24 cellular contexts compared by ENCODE assay signal in the genomic region with DNA sequence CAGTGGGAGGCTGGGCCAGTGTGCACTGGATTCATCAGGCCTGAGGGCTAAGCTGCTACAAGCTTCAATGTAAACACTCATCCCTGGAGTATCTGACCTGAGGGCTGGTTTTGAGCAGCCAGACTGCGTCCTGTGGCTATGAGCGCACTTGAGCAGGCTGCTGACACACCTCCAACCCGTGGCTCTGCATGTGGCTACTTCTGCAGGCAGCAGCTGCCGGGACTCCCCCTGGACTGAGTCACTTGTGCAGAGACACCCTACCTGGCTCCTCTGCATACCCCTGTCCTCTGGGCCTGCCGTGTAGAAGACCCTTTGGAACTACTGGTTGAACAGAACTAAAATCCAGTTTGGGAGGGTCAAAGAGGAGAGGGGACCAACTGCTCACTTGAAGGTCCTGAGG.
DNase-seq lines count a peak whose midpoint lies in the region; ATAC-seq, FAIRE-seq and TF ChIP-seq lines count a peak whose summit lies in the region.
"Had no signal": no experiment of that assay in that cellular context is flagged by ENCODE, and none has a peak within 500 bp of the region (broad histone marks: within the 10 kb centered on the region; RNA-seq: fewer than 3 reads in every experiment).

No MANE protein-coding gene starts in this region.

- CTCF ChIA-PET in HepG2 (lab: Yijun Ruan, JAX; ENCODE audit: low intra/inter-chr PET ratio, low total read pairs), result no interaction called here

- in situ Hi-C loops in HepG2 (cut with HindIII; ENCODE audit: extremely low pct_ligation_motif_present, low pct_unique_long_range_greater_than_20kb), result no loop called here

- H3K27me3 Mint-ChIP-seq in activated T-helper 17 cell treated with anti-CD3 and anti-CD28 coated beads, Interleukin-2, amount 50 U/mL, for 72 hours, result peaks cover 3% of the 10 kb centered on the region
- H3K27me3 Mint-ChIP-seq: activated CD4-positive, alpha-beta T cell treated with anti-CD3 and anti-CD28 coated beads, Interleukin-2, amount 10 ng/mL, durations not matched to agents 24 days and 14 days; progenitor cell of endocrine pancreas had no signal

- no peak for FAIRE-seq in HepG2 (lab: Jason Lieb, UNC)

- TF ChIP-seq POLR2A in HepG2 (IDR thresholded peaks at IDR 0.05; ENCODE audit: insufficient read depth in 1 of 2, low read depth in 2 of 2, low read length in 2 of 2), result no peak
- TF ChIP-seq POLR2A in right lobe of liver (IDR thresholded peaks at IDR 0.05), result no peak
- no peak for TF ChIP-seq POLR2A in uterus (IDR thresholded peaks at IDR 0.05)

- H3K36me3 Mint-ChIP-seq in activated T-helper 17 cell treated with anti-CD3 and anti-CD28 coated beads, Interleukin-2, amount 50 U/mL, for 72 hours (ENCODE audit: low read depth), result no peaks in the 10 kb centered on the region
- H3K36me3 Mint-ChIP-seq: memory B cell had no signal

- no peak overlapping the region for H3K4me3 ChIP-seq in HepG2 (replicated peaks in 1 of 3; ENCODE audit: insufficient read depth in 1 of 3, low read depth in 2 of 3, low read length in 3 of 3)
- H3K4me3 ChIP-seq in right lobe of liver, result no peak overlapping the region
- no peak overlapping the region for H3K4me3 ChIP-seq in uterus
- H3K4me3 ChIP-seq: ascending aorta, SK-N-MC, suprapubic skin had no signal

- DNase-seq in HepG2 (ENCODE audit: low spot score), result no peak
- no peak for DNase-seq in right lobe of liver
- peak; percentile 55 for DNase-seq in kidney tubule cell (ENCODE audit: low spot score)
- no peak for DNase-seq in uterus
- DNase-seq in COLO829 (ENCODE audit: low spot score), result no peak
- DNase-seq: ACHN; activated CD4-positive, alpha-beta T cell treated with anti-CD3 and anti-CD28 coated beads, Interleukin-2, amount 10 ng/mL, durations not matched to agents 24 days and 14 days; activated naive CD4-positive, alpha-beta T cell treated with anti-CD3 and anti-CD28 coated beads, Interleukin-2, amount 50 U/mL, for 16 hours; central memory CD4-positive, alpha-beta T cell; COR-L47; dermis blood vessel endothelial cell; DND-41; MM.1S; NCI-H1417; NCI-H524 treated with DMSO at 0.1 percent for 48 hours had no signal

- no peak overlapping the region for H3K4me2 ChIP-seq in HepG2 (ENCODE audit: low read depth, low read length)

- no peak overlapping the region for H3K9ac ChIP-seq in HepG2 (ENCODE audit: insufficient read depth, low read depth, low read length)

- H3K4me1 Mint-ChIP-seq in activated T-helper 17 cell treated with anti-CD3 and anti-CD28 coated beads, Interleukin-2, amount 50 U/mL, for 72 hours, result no peaks in the 10 kb centered on the region
- H3K4me1 Mint-ChIP-seq: activated CD4-positive, alpha-beta T cell treated with anti-CD3 and anti-CD28 coated beads, Interleukin-2, amount 10 ng/mL, durations not matched to agents 24 days and 14 days; memory B cell had no signal

- no peak overlapping the region for H3K4me3 Mint-ChIP-seq in activated T-helper 17 cell treated with anti-CD3 and anti-CD28 coated beads, Interleukin-2, amount 50 U/mL, for 72 hours
- H3K4me3 Mint-ChIP-seq: activated CD4-positive, alpha-beta T cell treated with anti-CD3 and anti-CD28 coated beads, Interleukin-2, amount 10 ng/mL, durations not matched to agents 24 days and 14 days; memory B cell; T-helper 1 cell treated with Interleukin-12 subunit alpha and Interleukin-12 subunit beta and Interleukin-4 antibody, amounts not matched to agents 30 μg/mL and 1 μg/mL, for 36 hours had no signal

- intact Hi-C loops in HepG2 (cut with micrococcal nuclease; ENCODE audit: unreplicated experiment), result no loop called here
- intact Hi-C loops in right lobe of liver (cut with DNase I), result no loop called here
- intact Hi-C loops in uterus (cut with DNase I; ENCODE audit: low total_unique reads), result loop anchor here (10.0 kb wide), 1 partner anchor 229 kb away; the partner anchor contains the start of gene SLC24A3

- no peak overlapping the region for H3K27ac Mint-ChIP-seq in activated T-helper 17 cell treated with anti-CD3 and anti-CD28 coated beads, Interleukin-2, amount 50 U/mL, for 72 hours
- H3K27ac Mint-ChIP-seq: activated CD4-positive, alpha-beta T cell treated with anti-CD3 and anti-CD28 coated beads, Interleukin-2, amount 10 ng/mL, durations not matched to agents 24 days and 14 days; memory B cell; progenitor cell of endocrine pancreas; T-helper 1 cell treated with Interleukin-12 subunit alpha and Interleukin-12 subunit beta and Interleukin-4 antibody, amounts not matched to agents 30 μg/mL and 1 μg/mL, for 36 hours had no signal

- H2AFZ ChIP-seq in HepG2 (ENCODE audit: low read length), result no peak overlapping the region

- H4K20me1 ChIP-seq in HepG2 (ENCODE audit: insufficient read depth, low read length), result no peaks in the 10 kb centered on the region

- POLR2A ChIA-PET in HepG2 (lab: Yijun Ruan, JAX), result no interaction called here

- no peak for TF ChIP-seq EP300 in HepG2 (IDR thresholded peaks at IDR 0.05; ENCODE audit: low read depth in 2 of 2, low read length in 2 of 2)
- no peak for TF ChIP-seq EP300 in HepG2 (CRISPR knock-in tag; IDR thresholded peaks at IDR 0.05; ENCODE audit: borderline replicate concordance)

- H3K27me3 ChIP-seq in HepG2 (ENCODE audit: control insufficient read depth in 1 of 2, insufficient read depth in 2 of 2, low read length in 2 of 2) (no peaks in the 10 kb centered on the region), right lobe of liver (no peaks in the 10 kb centered on the region), uterus (no peaks in the 10 kb centered on the region)
- H3K27me3 ChIP-seq: ascending aorta, suprapubic skin had no signal

- no TSS peak for BruUV-seq in HepG2 (replicated peaks; lab: Mats Ljungman, UMichigan)

- H3K27ac ChIP-seq in HepG2 (ENCODE audit: extremely low read length, insufficient read depth, low read length) (no peak overlapping the region), right lobe of liver (no peak overlapping the region), uterus (peak overlapping the region; percentile 77 to 86)
- H3K27ac ChIP-seq: ascending aorta, SK-N-MC, suprapubic skin had no signal

- H3K36me3 ChIP-seq in HepG2 (replicated peaks in 1 of 2; ENCODE audit: control insufficient read depth in 1 of 2, insufficient read depth in 2 of 2, low read length in 2 of 2) (no peaks in the 10 kb centered on the region), right lobe of liver (no peaks in the 10 kb centered on the region), uterus (no peaks in the 10 kb centered on the region)
- H3K36me3 ChIP-seq: ascending aorta, suprapubic skin had no signal

- TF ChIP-seq RAD21 in HepG2 (CRISPR knock-in tag; IDR thresholded peaks at IDR 0.05), result no peak

- no peaks in the 10 kb centered on the region for H3K9me3 Mint-ChIP-seq in activated T-helper 17 cell treated with anti-CD3 and anti-CD28 coated beads, Interleukin-2, amount 50 U/mL, for 72 hours
- H3K9me3 Mint-ChIP-seq: activated CD4-positive, alpha-beta T cell treated with anti-CD3 and anti-CD28 coated beads, Interleukin-2, amount 10 ng/mL, durations not matched to agents 24 days and 14 days; memory B cell; T-helper 1 cell treated with Interleukin-12 subunit alpha and Interleukin-12 subunit beta and Interleukin-4 antibody, amounts not matched to agents 30 μg/mL and 1 μg/mL, for 36 hours had no signal

- no peaks in the 10 kb centered on the region for H3K79me2 ChIP-seq in HepG2 (ENCODE audit: insufficient read depth, low read length)

- no peaks in the 10 kb centered on the region for H3K9me3 ChIP-seq in HepG2 (ENCODE audit: low read length)
- no peaks in the 10 kb centered on the region for H3K9me3 ChIP-seq in right lobe of liver
- no peaks in the 10 kb centered on the region for H3K9me3 ChIP-seq in uterus
- H3K9me3 ChIP-seq: ascending aorta, suprapubic skin had no signal

- TF ChIP-seq CTCF in HepG2 (CRISPR knock-in tag; IDR thresholded peaks at IDR 0.05), result no peak
- TF ChIP-seq CTCF in right lobe of liver (IDR thresholded peaks at IDR 0.05), result no peak
- TF ChIP-seq CTCF in uterus (IDR thresholded peaks at IDR 0.05), result no peak

- no peaks in the 10 kb centered on the region for H3K4me1 ChIP-seq in HepG2 (ENCODE audit: insufficient read depth, low read length)
- peaks cover 0 to 13% (median 0%) of the 10 kb centered on the region in 4 donors for H3K4me1 ChIP-seq in right lobe of liver
- H3K4me1 ChIP-seq in uterus, result peaks cover 12 to 14% of the 10 kb centered on the region in 2 donors
- H3K4me1 ChIP-seq: ascending aorta had no signal

- ATAC-seq in HepG2 (peak; percentile 13; the same call in 1 of the 3 replicates), right lobe of liver (no peak), HG03521 (IDR thresholded peaks at IDR 0.05; ENCODE audit: unreplicated experiment) (no peak), GM19467 (IDR thresholded peaks at IDR 0.05; ENCODE audit: unreplicated experiment) (no peak)
- ATAC-seq in activated T-helper 17 cell treated with anti-CD3 and anti-CD28 coated beads, Interleukin-2, amount 50 U/mL, for 72 hours (replicated peaks), result peak; percentile 57

- WGBS in HepG2 (ENCODE audit: low lambda C conversion rate), result 41% methylated on average over 5 of the region's 5 CpGs
- WGBS in right lobe of liver (ENCODE audit: insufficient coverage, low coverage, low lambda C conversion rate, missing lambda C conversion rate), result no CpG with 5 or more reads among the region's 5 CpGs

TF ChIP-seq in HepG2, 621 proteins besides CTCF, POLR2A, EP300 and RAD21 (continues in another document):
- TF ChIP-seq ZNF777 (CRISPR knock-in tag; IDR thresholded peaks at IDR 0.05) (no peak), MEIS2 (CRISPR knock-in tag; IDR thresholded peaks at IDR 0.05) (no peak), ZEB1 (IDR thresholded peaks at IDR 0.05; ENCODE audit: insufficient replicate concordance, low read depth) (no peak), ZNF180 (CRISPR knock-in tag; IDR thresholded peaks at IDR 0.05; ENCODE audit: borderline replicate concordance, low read depth) (no peak), PAF1 (CRISPR knock-in tag; IDR thresholded peaks at IDR 0.05) (no peak), HES4 (CRISPR knock-in tag; IDR thresholded peaks at IDR 0.05; ENCODE audit: borderline replicate concordance) (no peak)

Comparison
In these comparisons a context has a peak if more than half of its experiments do, and no peak if none do; other contexts are left out.
1. ATAC-seq: peak in HepG2 (single experiment) and activated T-helper 17 cell treated with anti-CD3 and anti-CD28 coated beads, Interleukin-2, amount 50 U/mL, for 72 hours (single experiment); none in right lobe of liver (0 of 4), HG03521 (single experiment) and GM19467 (single experiment).
2. H3K27ac ChIP-seq: peak in uterus (2 of 2); none in HepG2 (single experiment) and right lobe of liver (0 of 3).